18 cellular contexts compared by ENCODE assay signal in the genomic region with DNA sequence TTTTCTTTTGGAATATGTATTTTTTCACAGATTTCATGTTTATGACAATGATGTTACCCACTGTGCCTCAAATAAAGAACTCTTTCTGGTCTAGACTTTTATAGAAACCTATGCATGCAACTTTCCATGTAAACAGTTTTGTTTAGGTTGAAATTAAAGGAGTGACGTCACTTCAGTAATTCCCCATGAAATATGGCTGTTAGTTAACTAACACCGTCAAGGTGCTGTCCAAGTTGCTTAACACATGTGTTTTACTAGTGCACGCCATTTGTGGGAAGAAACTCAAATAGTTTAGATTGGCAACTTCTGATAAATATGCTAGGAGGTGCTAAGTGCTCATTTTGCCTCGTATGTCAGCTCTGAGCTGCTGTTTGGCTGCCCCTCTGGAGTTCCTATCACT.
A peak's percentile ranks its signal among the peaks of the same experiment; 100 is the strongest.
DNase-seq lines count a peak whose midpoint lies in the region; ATAC-seq, FAIRE-seq and TF ChIP-seq lines count a peak whose summit lies in the region.
"Had no signal": no experiment of that assay in that cellular context is flagged by ENCODE, and none has a peak within 500 bp of the region (broad histone marks: within the 10 kb centered on the region; RNA-seq: fewer than 3 reads in every experiment).

No MANE protein-coding gene starts in this region.

- no peak for TF ChIP-seq RAD21 in HCT116 (IDR thresholded peaks at IDR 0.05; ENCODE audit: low read depth)
- no peak for TF ChIP-seq RAD21 in GM12878 (IDR thresholded peaks at IDR 0.05; ENCODE audit: insufficient read depth, low read depth, low read length)

- H4K20me1 ChIP-seq in mammary epithelial cell (ENCODE audit: insufficient read depth, low read length), result no peaks in the 10 kb centered on the region
- H4K20me1 ChIP-seq in HCT116 (ENCODE audit: insufficient read depth), result no peaks in the 10 kb centered on the region
- no peaks in the 10 kb centered on the region for H4K20me1 ChIP-seq in GM12878 (ENCODE audit: control insufficient read depth, insufficient read depth)
- no peaks in the 10 kb centered on the region for H4K20me1 ChIP-seq in GM23248 (ENCODE audit: insufficient read depth)
- H4K20me1 ChIP-seq: BLaER1 treated with 17β-estradiol and CSF1 and Interleukin-3, amounts not matched to agents 10 nM and 100 nM had no signal

- FAIRE-seq in GM12878 (lab: Jason Lieb, UNC) (no peak), urothelium cell line (lab: Jason Lieb, UNC) (peak; percentile 17)
- FAIRE-seq: GM12891, GM19239 had no signal

- H3K79me2 ChIP-seq in mammary epithelial cell (ENCODE audit: insufficient read depth, low read length) (no peaks in the 10 kb centered on the region), HCT116 (ENCODE audit: insufficient read depth, low read length) (no peaks in the 10 kb centered on the region), GM12878 (ENCODE audit: control insufficient read depth, insufficient read depth, low read length) (no peaks in the 10 kb centered on the region), GM23248 (ENCODE audit: insufficient read depth) (no peaks in the 10 kb centered on the region)

- H3K4me3 ChIP-seq in mammary epithelial cell (replicated peaks in 1 of 3; ENCODE audit: insufficient read depth in 1 of 3, low read depth in 2 of 3, low read length in 3 of 3), result no peak overlapping the region
- H3K4me3 ChIP-seq in HCT116 (replicated peaks in 1 of 2; ENCODE audit: low read depth in 1 of 2, low read length in 2 of 2), result no peak overlapping the region
- H3K4me3 ChIP-seq in GM12878, result no peak overlapping the region
- H3K4me3 ChIP-seq in GM23248, result no peak overlapping the region
- H3K4me3 ChIP-seq: BLaER1 treated with 17β-estradiol and CSF1 and Interleukin-3, amounts not matched to agents 10 nM and 100 nM; HAP-1 had no signal

- no peaks in the 10 kb centered on the region for H3K36me3 Mint-ChIP-seq in MCF 10A (ENCODE audit: insufficient read depth, unreplicated experiment)
- H3K36me3 Mint-ChIP-seq: CD8-positive, alpha-beta T cell had no signal

- no peak overlapping the region for H2AFZ ChIP-seq in mammary epithelial cell (ENCODE audit: low read depth, low read length)
- peak overlapping the region; percentile 85 for H2AFZ ChIP-seq in HCT116 (ENCODE audit: low read depth, low read length, poor library complexity, severe bottlenecking)
- no peak overlapping the region for H2AFZ ChIP-seq in GM12878 (ENCODE audit: control insufficient read depth, low read depth, low read length)
- no peak overlapping the region for H2AFZ ChIP-seq in GM23248

- H3K36me3 ChIP-seq in mammary epithelial cell (ENCODE audit: insufficient read depth, low read length) (peaks cover 2% of the 10 kb centered on the region), HCT116 (ENCODE audit: control insufficient read depth in 1 of 2, insufficient read depth in 2 of 2, low read length in 2 of 2) (no peaks in the 10 kb centered on the region), GM12878 (ENCODE audit: control insufficient read depth in 2 of 2, insufficient read depth in 2 of 2, low read length in 1 of 2) (no peaks in the 10 kb centered on the region), GM23248 (ENCODE audit: low read depth) (no peaks in the 10 kb centered on the region)
- H3K36me3 ChIP-seq: BLaER1 treated with 17β-estradiol and CSF1 and Interleukin-3, amounts not matched to agents 10 nM and 100 nM; HAP-1 had no signal

- H3K27ac ChIP-seq in mammary epithelial cell (ENCODE audit: insufficient read depth, low read depth, low read length) (peak overlapping the region; percentile 61), HCT116 (ENCODE audit: low read depth, low read length) (no peak overlapping the region), GM12878 (ENCODE audit: control insufficient read depth, insufficient read depth) (no peak overlapping the region), GM23248 (no peak overlapping the region)
- H3K27ac ChIP-seq: 22Rv1; BLaER1 treated with 17β-estradiol and CSF1 and Interleukin-3, amounts not matched to agents 10 nM and 100 nM had no signal

- H3K27me3 ChIP-seq in mammary epithelial cell (ENCODE audit: insufficient read depth, low read length), result no peaks in the 10 kb centered on the region
- H3K27me3 ChIP-seq in HCT116 (ENCODE audit: insufficient read depth, low read length), result no peaks in the 10 kb centered on the region
- no peaks in the 10 kb centered on the region for H3K27me3 ChIP-seq in GM12878 (replicated peaks in 1 of 2; ENCODE audit: control insufficient read depth in 2 of 2, insufficient read depth in 2 of 2, low read length in 1 of 2)
- H3K27me3 ChIP-seq in GM23248 (replicated peaks; ENCODE audit: insufficient read depth), result no peaks in the 10 kb centered on the region
- H3K27me3 ChIP-seq: BLaER1 treated with 17β-estradiol and CSF1 and Interleukin-3, amounts not matched to agents 10 nM and 100 nM had no signal

- TF ChIP-seq POLR2A in HCT116 (IDR thresholded peaks at IDR 0.05; ENCODE audit: borderline replicate concordance, extremely low read depth, insufficient read depth, insufficient read length) (no peak), GM12878 (IDR thresholded peaks at IDR 0.05; ENCODE audit: low read depth, low read length) (no peak)

- ATAC-seq in HCT116 (no peak), GM12878 (no peak)
- ATAC-seq: CD8-positive, alpha-beta T cell had no signal

- POLR2A ChIA-PET in MCF 10A (lab: Yijun Ruan, JAX) (no interaction called here), HCT116 (lab: Charles Lee) (no interaction called here), GM12878 (lab: Charles Lee) (no interaction called here)

- WGBS in mammary epithelial cell (ENCODE audit: low coverage, missing lambda C conversion rate), result 92% methylated on average over 4 of the region's 4 CpGs
- WGBS in GM12878 (ENCODE audit: insufficient coverage, insufficient replicate concordance, low lambda C conversion rate, missing lambda C conversion rate), result 27% methylated on average over 4 of the region's 4 CpGs
- WGBS in GM23248 (ENCODE audit: low coverage in 1 of 2, low lambda C conversion rate in 2 of 2, missing lambda C conversion rate in 2 of 2), 2 experiments, result 60 to 62% methylated on average over 4 of the region's 4 CpGs

- H3K27me3 Mint-ChIP-seq in MCF 10A (ENCODE audit: insufficient read depth, unreplicated experiment), result no peaks in the 10 kb centered on the region
- H3K27me3 Mint-ChIP-seq: B cell had no signal

- BruUV-seq in mammary epithelial cell (replicated peaks; lab: Mats Ljungman, UMichigan) (no TSS peak), MCF 10A (replicated peaks; lab: Mats Ljungman, UMichigan) (no TSS peak), HCT116 (replicated peaks; lab: Mats Ljungman, UMichigan) (no TSS peak), GM12878 (replicated peaks; lab: Mats Ljungman, UMichigan) (no TSS peak)

- CTCF ChIA-PET in mammary epithelial cell (lab: Charles Lee; ENCODE audit: low non-redundant PET), result no interaction called here
- CTCF ChIA-PET in MCF 10A (lab: Yijun Ruan, JAX), result no interaction called here
- CTCF ChIA-PET in HCT116 (lab: Charles Lee), result no interaction called here
- CTCF ChIA-PET in GM12878 (lab: Yijun Ruan, JAX), result no interaction called here

- in situ Hi-C loops in mammary epithelial cell (cut with MboI; ENCODE audit: low sequenced_read_pairs in 2 of 2), result no loop called here
- in situ Hi-C loops in GM12878 (cut with MboI), result no loop called here
- in situ Hi-C loops in GM23248 (cut with MboI), result no loop called here

- H3K27ac Mint-ChIP-seq in MCF 10A (ENCODE audit: low read depth, unreplicated experiment), result no peak overlapping the region
- H3K27ac Mint-ChIP-seq: B cell; CD8-positive, alpha-beta T cell had no signal

- TF ChIP-seq CTCF in mammary epithelial cell (conservative IDR thresholded peaks at IDR 0.05 in 1 of 2, IDR thresholded peaks at IDR 0.05 in 1 of 2; ENCODE audit: extremely low read depth in 1 of 2, insufficient read depth in 1 of 2, low read depth in 1 of 2, low read length in 2 of 2), result no peak
- TF ChIP-seq CTCF in MCF 10A (IDR thresholded peaks at IDR 0.05; ENCODE audit: unreplicated experiment), result no peak
- TF ChIP-seq CTCF in HCT116 (IDR thresholded peaks at IDR 0.05 in 2 of 3, conservative IDR thresholded peaks at IDR 0.05 in 1 of 3; ENCODE audit: borderline replicate concordance in 1 of 3, insufficient read depth in 1 of 3, low read depth in 2 of 3, low read length in 2 of 3), result no peak
- TF ChIP-seq CTCF in GM12878 (IDR thresholded peaks at IDR 0.05 in 2 of 3, conservative IDR thresholded peaks at IDR 0.05 in 1 of 3; ENCODE audit: control insufficient read depth in 2 of 3, extremely low read depth in 1 of 3, insufficient read depth in 1 of 3, low read depth in 3 of 3, low read length in 3 of 3), result no peak

- no peaks in the 10 kb centered on the region; the same call in 1 of the 2 replicates for H3F3A ChIP-seq in GM23248 (ENCODE audit: insufficient read depth)

- H3K9me2 ChIP-seq in HCT116 (ENCODE audit: insufficient read depth) (no peaks in the 10 kb centered on the region), GM23248 (ENCODE audit: insufficient read depth) (no peaks in the 10 kb centered on the region)

- dilution Hi-C loops in mammary epithelial cell (cut with HindIII; ENCODE audit: low sequenced_read_pairs), result no loop called here

- DNase-seq in mammary epithelial cell, result no peak
- no peak for DNase-seq in MCF 10A (ENCODE audit: unreplicated experiment)
- DNase-seq in HCT116 (ENCODE audit: low read depth, low spot score), result no peak
- DNase-seq in GM12878 (ENCODE audit: low read depth, low spot score), result no peak
- no peak for DNase-seq in urothelium cell line (ENCODE audit: low spot score)
- DNase-seq in GM23248, result no peak
- no peak for DNase-seq in Ammon's horn (ENCODE audit: low spot score)
- DNase-seq: CD8-positive, alpha-beta T cell; DMS 273 treated with DMSO at 0.1 percent for 48 hours; DMS53; DND-41; EL had no signal

- H3K9me3 ChIP-seq in mammary epithelial cell (replicated peaks; ENCODE audit: insufficient read depth, low read length) (no peaks in the 10 kb centered on the region), HCT116 (ENCODE audit: control insufficient read depth in 1 of 2, insufficient read depth in 1 of 2, low read depth in 1 of 2, low read length in 2 of 2) (no peaks in the 10 kb centered on the region), GM12878 (replicated peaks; ENCODE audit: control insufficient read depth, insufficient read depth, low read length) (no peaks in the 10 kb centered on the region), GM23248 (ENCODE audit: low read depth) (no peaks in the 10 kb centered on the region)
- H3K9me3 ChIP-seq: BLaER1 treated with 17β-estradiol and CSF1 and Interleukin-3, amounts not matched to agents 10 nM and 100 nM; HAP-1 had no signal

- H3K9me3 Mint-ChIP-seq in MCF 10A (ENCODE audit: unreplicated experiment), result no peaks in the 10 kb centered on the region
- H3K9me3 Mint-ChIP-seq: CD8-positive, alpha-beta T cell had no signal

- H3K4me3 Mint-ChIP-seq in MCF 10A (ENCODE audit: unreplicated experiment), result no peak overlapping the region
- H3K4me3 Mint-ChIP-seq: B cell; CD8-positive, alpha-beta T cell had no signal

- H3K4me2 ChIP-seq in mammary epithelial cell (ENCODE audit: insufficient read depth, low read depth, low read length) (no peak overlapping the region), HCT116 (ENCODE audit: low read length) (peak overlapping the region; percentile 52), GM12878 (ENCODE audit: control insufficient read depth, insufficient read depth) (no peak overlapping the region), GM23248 (ENCODE audit: unreplicated experiment) (no peak overlapping the region)
- H3K4me2 ChIP-seq: BLaER1 treated with 17β-estradiol and CSF1 and Interleukin-3, amounts not matched to agents 10 nM and 100 nM had no signal

- H3K4me1 Mint-ChIP-seq in MCF 10A (ENCODE audit: insufficient read depth, unreplicated experiment), result peaks cover 7% of the 10 kb centered on the region
- H3K4me1 Mint-ChIP-seq: B cell had no signal

- no peak overlapping the region for H3K9ac ChIP-seq in mammary epithelial cell (ENCODE audit: insufficient read depth, low read length)
- 0 out of 2 replicates have a peak overlapping the region, but pooled peaks have one; percentile 6 for H3K9ac ChIP-seq in HCT116 (ENCODE audit: low read length)
- H3K9ac ChIP-seq in GM12878 (ENCODE audit: control insufficient read depth, insufficient read depth, low read length), result no peak overlapping the region
- no peak overlapping the region for H3K9ac ChIP-seq in GM23248
- H3K9ac ChIP-seq: BLaER1 treated with 17β-estradiol and CSF1 and Interleukin-3, amounts not matched to agents 10 nM and 100 nM had no signal

- no peaks in the 10 kb centered on the region for H3K4me1 ChIP-seq in mammary epithelial cell (ENCODE audit: insufficient read depth, low read length)
- peaks cover 2 to 20% of the 10 kb centered on the region in 2 experiments; a peak in 2 of 4 replicates for H3K4me1 ChIP-seq in HCT116 (ENCODE audit: control insufficient read depth in 1 of 2, insufficient read depth in 2 of 2, low read length in 2 of 2)
- H3K4me1 ChIP-seq in GM12878 (ENCODE audit: control insufficient read depth, insufficient read depth, low read length), result no peaks in the 10 kb centered on the region
- 0 out of 2 replicates have a peak, but pooled peaks cover 3% of the 10 kb centered on the region for H3K4me1 ChIP-seq in GM23248 (ENCODE audit: insufficient read depth)
- H3K4me1 ChIP-seq: HAP-1 had no signal

- TF ChIP-seq EP300 in GM12878 (IDR thresholded peaks at IDR 0.05; ENCODE audit: borderline replicate concordance in 1 of 2, control insufficient read depth in 1 of 2, low read depth in 2 of 2, low read length in 2 of 2), result no peak

- SMC1A ChIA-PET in GM12878 (lab: Charles Lee; ENCODE audit: uncharacterized antibody, unreplicated experiment), result no interaction called here

- RAD21 ChIA-PET in HCT116 (lab: Charles Lee; ENCODE audit: low non-redundant PET in 1 of 2, low total read pairs in 2 of 2, uncharacterized antibody in 2 of 2, unreplicated experiment in 2 of 2), result no interaction called here
- RAD21 ChIA-PET in GM12878 (lab: Charles Lee; ENCODE audit: unreplicated experiment), result interaction anchor here (1.2 kb wide), 1 partner anchor 56 kb away, joined by 3 read pairs; no protein-coding TSS in a partner anchor

- intact Hi-C loops in mammary epithelial cell (cut with micrococcal nuclease) (no loop called here), MCF 10A (cut with micrococcal nuclease) (no loop called here), HCT116 (cut with micrococcal nuclease) (no loop called here), GM12878 (cut with micrococcal nuclease; ENCODE audit: unreplicated experiment) (no loop called here)
